22 cellular contexts compared by ENCODE assay signal in genomic region chr22:48389916-48390315, GRCh38.
"Had no signal": no experiment of that assay in that cellular context is flagged by ENCODE, and none has a peak within 500 bp of the region (broad histone marks: within the 10 kb centered on the region; RNA-seq: fewer than 3 reads in every experiment).

No MANE protein-coding gene starts in this region.

- H3K9me3 ChIP-seq: neutrophil, ovary had no signal

- H3K27ac ChIP-seq: dorsolateral prefrontal cortex, gastrocnemius medialis, heart right ventricle, left ventricle myocardium inferior, neutrophil, ovary, tibial artery had no signal

- H3K4me2 ChIP-seq: smooth muscle cell had no signal

- H3K4me3 ChIP-seq: dorsolateral prefrontal cortex, gastrocnemius medialis, heart right ventricle, left ventricle myocardium inferior, lung, ovary, smooth muscle cell, tibial artery had no signal

- ATAC-seq: esophagus mucosa; gastrocnemius medialis; heart right ventricle; left cardiac atrium; naive thymus-derived CD8-positive, alpha-beta T cell; right cardiac atrium; stimulated activated effector memory CD8-positive, alpha-beta T cell treated with anti-CD3 and anti-CD28 coated beads, Interleukin-12 subunit alpha, Interleukin-12 subunit beta, amount 100 ng/mL, for 72 hours; stimulated activated naive CD8-positive, alpha-beta T cell treated with anti-CD3 and anti-CD28 coated beads, Interleukin-15, Interleukin-2, amounts not matched to agents 100 U/mL and 50 U/mL, for 24 hours had no signal

- H3K4me1 ChIP-seq: gastrocnemius medialis, heart right ventricle, left ventricle myocardium inferior, tibial artery had no signal

- FAIRE-seq: keratinocyte had no signal

- DNase-seq: central memory CD4-positive, alpha-beta T cell; cortex of kidney; dorsolateral prefrontal cortex; effector CD8-positive, alpha-beta T cell; gastrocnemius medialis; heart right ventricle; left cardiac atrium; left ventricle myocardium inferior; mesenchymal stem cell; naive thymus-derived CD8-positive, alpha-beta T cell; ovary; right cardiac atrium; stimulated activated CD4-positive, alpha-beta T cell treated with anti-CD3 and anti-CD28 coated beads, Interleukin-4, amount 100 ng/mL, for 1 hour; stimulated activated CD8-positive, alpha-beta memory T cell treated with anti-CD3 and anti-CD28 coated beads, Interleukin-4, amount 100 ng/mL, for 48 hours; stimulated activated naive CD8-positive, alpha-beta T cell treated with anti-CD3 and anti-CD28 coated beads, Interleukin-15, Interleukin-2, amounts not matched to agents 100 U/mL and 50 U/mL, for 24 hours had no signal

- H3K27me3 ChIP-seq: gastrocnemius medialis, neutrophil, ovary, tibial artery had no signal

- H3K36me3 ChIP-seq: gastrocnemius medialis, heart right ventricle, left ventricle myocardium inferior, neutrophil, ovary, tibial artery had no signal
